11 cellular contexts compared by ENCODE assay signal in genomic region chr7:22672892-22673637, GRCh38. TPM values are rescaled to one million over a fixed set of nuclear protein-coding genes. Genes with fewer than 3 reads are reported as not detected.
DNase-seq lines count a peak whose midpoint lies in the region; ATAC-seq and TF ChIP-seq lines count a peak whose summit lies in the region.
"Had no signal": no experiment of that assay in that cellular context is flagged by ENCODE, and none has a peak within 500 bp of the region (broad histone marks: within the 10 kb centered on the region; RNA-seq: fewer than 3 reads in every experiment).

No MANE protein-coding gene starts in this region.

- CTCF ChIA-PET in activated CD8-positive, alpha-beta memory T cell treated with anti-CD3 and anti-CD28 coated beads, Interleukin-2, amount 10 ng/mL, durations not matched to agents 7 days and 5 days (lab: Charles Lee): interaction anchor here (0.9 to 1.2 kb wide), 4 partner anchors 10 to 109 kb away, joined by 3 to 8 read pairs (median 3); partner anchors contain the start of gene IL6
- CTCF ChIA-PET in PC-3 (lab: Charles Lee): interaction anchor here (0.6 to 1.2 kb wide), 9 partner anchors 51 to 399 kb away, joined by 3 to 10 read pairs (median 5); partner anchors contain the start of gene IL6

- H3K4me1 Mint-ChIP-seq in activated CD8-positive, alpha-beta memory T cell treated with anti-CD3 and anti-CD28 coated beads, Interleukin-2, amount 10 ng/mL, durations not matched to agents 7 days and 5 days: peaks cover 60% of the 10 kb centered on the region
- no peaks in the 10 kb centered on the region for H3K4me1 Mint-ChIP-seq in neural progenitor cell

- peak overlapping the region; percentile 68 for H3K27ac Mint-ChIP-seq in activated CD8-positive, alpha-beta memory T cell treated with anti-CD3 and anti-CD28 coated beads, Interleukin-2, amount 10 ng/mL, durations not matched to agents 7 days and 5 days
- no peak overlapping the region for H3K27ac Mint-ChIP-seq in neural progenitor cell

- H3K4me3 ChIP-seq in PC-3 (ENCODE audit: low read length) (no peak overlapping the region), spleen (no peak overlapping the region), neural progenitor cell (no peak overlapping the region)
- H3K4me3 ChIP-seq: upper lobe of left lung had no signal

- TF ChIP-seq POLR2A in spleen (IDR thresholded peaks at IDR 0.05): no peak

- H3K4me2 ChIP-seq in PC-3 (ENCODE audit: low read length): peak overlapping the region; percentile 53
- H3K4me2 ChIP-seq in neural progenitor cell: no peak overlapping the region

- H3K36me3 Mint-ChIP-seq in activated CD8-positive, alpha-beta memory T cell treated with anti-CD3 and anti-CD28 coated beads, Interleukin-2, amount 10 ng/mL, durations not matched to agents 7 days and 5 days: peaks cover 25% of the 10 kb centered on the region
- H3K36me3 Mint-ChIP-seq in neural progenitor cell: no peaks in the 10 kb centered on the region

- H3K9ac ChIP-seq in PC-3 (ENCODE audit: low read length) (peak overlapping the region; percentile 78), neural progenitor cell (no peak overlapping the region)

- no peaks in the 10 kb centered on the region for H3K79me2 ChIP-seq in PC-3 (ENCODE audit: low read length)
- no peaks in the 10 kb centered on the region for H3K79me2 ChIP-seq in neural progenitor cell (ENCODE audit: low read depth)

- peak overlapping the region; percentile 96 for H3K27ac ChIP-seq in PC-3 (ENCODE audit: low read length)
- H3K27ac ChIP-seq in spleen: peak overlapping the region; percentile 12 to 77 (median 36)
- no peak overlapping the region for H3K27ac ChIP-seq in neural progenitor cell
- H3K27ac ChIP-seq: upper lobe of left lung had no signal

- H4K20me1 ChIP-seq in PC-3 (ENCODE audit: low read length) (no peaks in the 10 kb centered on the region), neural progenitor cell (ENCODE audit: low read depth) (no peaks in the 10 kb centered on the region)

- peaks cover 2% of the 10 kb centered on the region for H3K9me3 Mint-ChIP-seq in activated CD8-positive, alpha-beta memory T cell treated with anti-CD3 and anti-CD28 coated beads, Interleukin-2, amount 10 ng/mL, durations not matched to agents 7 days and 5 days (ENCODE audit: low read depth)
- H3K9me3 Mint-ChIP-seq in neural progenitor cell: no peaks in the 10 kb centered on the region

- no peaks in the 10 kb centered on the region for H3K36me3 ChIP-seq in PC-3 (ENCODE audit: low read depth, low read length)
- no peaks in the 10 kb centered on the region for H3K36me3 ChIP-seq in spleen
- no peaks in the 10 kb centered on the region for H3K36me3 ChIP-seq in neural progenitor cell
- H3K36me3 ChIP-seq: upper lobe of left lung had no signal

- H3K9me3 ChIP-seq in PC-3 (ENCODE audit: low read length): no peaks in the 10 kb centered on the region
- no peaks in the 10 kb centered on the region for H3K9me3 ChIP-seq in spleen
- H3K9me3 ChIP-seq in neural progenitor cell (ENCODE audit: low read depth): no peaks in the 10 kb centered on the region
- H3K9me3 ChIP-seq: upper lobe of left lung had no signal

- 52 to 70% (median 63%) methylated on average over 5 to 6 of the region's 6 CpGs for WGBS in spleen, 5 donors

- no peak for DNase-seq in activated CD8-positive, alpha-beta memory T cell treated with anti-CD3 and anti-CD28 coated beads, Interleukin-2, amount 10 ng/mL, durations not matched to agents 7 days and 5 days
- DNase-seq in activated CD8-positive, alpha-beta memory T cell treated with anti-CD3 and anti-CD28 coated beads for 24 hours: no peak
- DNase-seq in PC-3: peak; percentile 96
- DNase-seq in spleen: no peak
- no peak for DNase-seq in NCI-H1694 (lab: John Stamatoyannopoulos, UW)
- no peak for DNase-seq in activated CD4-positive, alpha-beta T cell treated with anti-CD3 and anti-CD28 coated beads for 48 hours
- DNase-seq in neural progenitor cell (ENCODE audit: low spot score): no peak
- DNase-seq: posterior cingulate gyrus, upper lobe of left lung had no signal

- H3K4me1 ChIP-seq in PC-3 (ENCODE audit: insufficient read depth, low read length) (peaks cover 62% of the 10 kb centered on the region), spleen (peaks cover 12 to 78% (median 43%) of the 10 kb centered on the region in 6 donors), neural progenitor cell (no peaks in the 10 kb centered on the region)

- intact Hi-C loops in PC-3 (cut with micrococcal nuclease) (loop anchor here (1.0 to 2.0 kb wide), 5 partner anchors 45 to 150 kb away; partner anchors contain the start of gene TOMM7), spleen (cut with DNase I; ENCODE audit: low total_unique reads) (no loop called here)

- BruUV-seq in PC-3 (replicated peaks; lab: Mats Ljungman, UMichigan): no TSS peak

- TF ChIP-seq CTCF in PC-3 (conservative IDR thresholded peaks at IDR 0.05; ENCODE audit: low read depth, low read length) (no peak), spleen (IDR thresholded peaks at IDR 0.05 in 8 of 11, conservative IDR thresholded peaks at IDR 0.05 in 3 of 11) (no peak), neural progenitor cell (IDR thresholded peaks at IDR 0.05) (no peak)

- POLR2A ChIA-PET in PC-3 (lab: Charles Lee; ENCODE audit: unreplicated experiment): interaction anchor here (0.7 to 1.0 kb wide), 3 partner anchors 17 to 111 kb away, joined by 8 to 13 read pairs (median 11); partner anchors contain the start of gene IL6

- no peak overlapping the region for H3K4me3 Mint-ChIP-seq in activated CD8-positive, alpha-beta memory T cell treated with anti-CD3 and anti-CD28 coated beads, Interleukin-2, amount 10 ng/mL, durations not matched to agents 7 days and 5 days
- H3K4me3 Mint-ChIP-seq in neural progenitor cell: no peak overlapping the region

- peaks cover 43% of the 10 kb centered on the region for H3K27me3 Mint-ChIP-seq in activated CD8-positive, alpha-beta memory T cell treated with anti-CD3 and anti-CD28 coated beads, Interleukin-2, amount 10 ng/mL, durations not matched to agents 7 days and 5 days
- H3K27me3 Mint-ChIP-seq in neural progenitor cell (ENCODE audit: insufficient read depth, low read depth): no peaks in the 10 kb centered on the region

- ATAC-seq in activated CD8-positive, alpha-beta memory T cell treated with anti-CD3 and anti-CD28 coated beads, Interleukin-2, amount 10 ng/mL, durations not matched to agents 7 days and 5 days: peak; percentile 50
- peak; percentile 77 for ATAC-seq in HG02885 (IDR thresholded peaks at IDR 0.05; ENCODE audit: poor library complexity, unreplicated experiment)
- peak; percentile 97 for ATAC-seq in PC-3

- H3K9me2 ChIP-seq in PC-3 (replicated peaks; ENCODE audit: low read length): no peaks in the 10 kb centered on the region

- H3F3A ChIP-seq in PC-3 (ENCODE audit: low read length, unreplicated experiment): peaks cover 14% of the 10 kb centered on the region
- no peaks in the 10 kb centered on the region for H3F3A ChIP-seq in neural progenitor cell (ENCODE audit: low read depth)

- no peaks in the 10 kb centered on the region for H3K27me3 ChIP-seq in PC-3 (ENCODE audit: low read length)
- no peaks in the 10 kb centered on the region for H3K27me3 ChIP-seq in spleen (replicated peaks in 1 of 7)
- no peaks in the 10 kb centered on the region for H3K27me3 ChIP-seq in neural progenitor cell
- H3K27me3 ChIP-seq: upper lobe of left lung had no signal

- H2AFZ ChIP-seq in PC-3 (ENCODE audit: low read length) (no peak overlapping the region), neural progenitor cell (replicated peaks) (no peak overlapping the region)

RNA-seq across cellular contexts. Expression of gene IL6, which starts 53.9 kb away (rescaled TPM):
- under 1 TPM in 1 of 2 experiments, not detected in 1; 0.66 TPM for total RNA-seq in activated CD8-positive, alpha-beta memory T cell treated with anti-CD3 and anti-CD28 coated beads, Interleukin-2, amount 10 ng/mL, durations not matched to agents 7 days and 5 days
- total RNA-seq in PC-3 (2014; rRNA removed) (110 and 113 TPM in 2 replicates), spleen (10 to 100 TPM in 1 of 7 donors, 1 to 10 TPM in 6; 1.8 to 11.8 (median 3.9) TPM), neural progenitor cell (ENCODE audit: low replicate concordance) (not detected in 2 replicates)
- polyA plus RNA-seq in spleen: 1 to 10 TPM; 3.5 to 7.8 (median 5.4) TPM
- total RNA-seq: HT-29 had no signal
